ENCODE assay signal across 8 cellular contexts in the genomic region with DNA sequence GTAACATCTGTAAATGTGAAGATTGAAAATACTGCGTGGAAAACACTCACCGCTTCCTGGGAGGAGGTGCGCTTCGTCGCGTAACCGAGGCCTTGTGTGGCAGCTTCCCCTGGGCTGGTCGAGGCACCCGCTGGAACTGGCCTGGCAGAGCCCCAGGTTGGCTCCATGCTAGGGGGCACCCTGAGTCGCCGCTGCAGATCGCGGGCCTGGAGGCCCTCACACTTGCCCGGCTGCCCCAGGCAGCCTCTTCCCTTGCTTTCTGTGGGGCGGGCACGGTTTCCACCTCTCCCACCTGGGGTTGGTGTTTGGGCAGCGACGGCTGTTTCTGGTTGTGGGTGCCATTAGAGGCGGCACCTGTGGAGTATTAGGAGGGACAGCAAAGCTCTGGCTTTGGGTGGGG. TPM values are rescaled to one million over a fixed set of nuclear protein-coding genes. Genes with fewer than 3 reads are reported as not detected.
DNase-seq lines count a peak whose midpoint lies in the region; ATAC-seq and TF ChIP-seq lines count a peak whose summit lies in the region.

No MANE protein-coding gene starts in this region.

- H3K36me3 ChIP-seq in CD8-positive, alpha-beta memory T cell (ENCODE audit: insufficient read depth, low read length), result peaks cover 6% of the 10 kb centered on the region
- H3K36me3 ChIP-seq in gastroesophageal sphincter, result peaks cover 0 to 43% of the 10 kb centered on the region in 2 donors
- H3K36me3 ChIP-seq in psoas muscle (ENCODE audit: insufficient read depth in 1 of 2, low read depth in 1 of 2), result peaks cover 12 to 33% of the 10 kb centered on the region in 2 donors

- TF ChIP-seq CTCF in gastroesophageal sphincter (IDR thresholded peaks at IDR 0.05), result no peak
- no peak for TF ChIP-seq CTCF in psoas muscle (IDR thresholded peaks at IDR 0.05)

- POLR2A ChIA-PET in CD8-positive, alpha-beta memory T cell (lab: Charles Lee), result interaction anchor here (1.0 to 2.2 kb wide), 3 partner anchors 10 to 201 kb away, joined by 4 to 12 read pairs (median 8); a partner anchor contains a TSS
- POLR2A ChIA-PET in activated CD4-positive, alpha-beta memory T cell treated with anti-CD3 and anti-CD28 coated beads, Interleukin-2, amount 10 ng/mL, durations not matched to agents 7 days and 5 days (lab: Charles Lee), result interaction anchor here (1.0 to 1.5 kb wide), 3 partner anchors 37 to 563 kb away, joined by 4 to 10 read pairs (median 10); a partner anchor contains a TSS

- H3K27me3 ChIP-seq in CD8-positive, alpha-beta memory T cell (ENCODE audit: insufficient read depth, low read length, poor library complexity, severe bottlenecking), result no peaks in the 10 kb centered on the region
- H3K27me3 ChIP-seq in gastroesophageal sphincter, result no peaks in the 10 kb centered on the region
- no peaks in the 10 kb centered on the region for H3K27me3 ChIP-seq in psoas muscle (ENCODE audit: insufficient read depth in 3 of 3, low read length in 2 of 3)

- WGBS in gastroesophageal sphincter (ENCODE audit: low coverage in 1 of 2), 2 donors, result 47 to 73% methylated on average over 3 of the region's 19 CpGs
- WGBS in psoas muscle, 3 donors, result 63 to 70% (median 66%) methylated on average over 19 of the region's 19 CpGs

- peaks cover 6 to 18% (median 11%) of the 10 kb centered on the region in 5 donors for H3K9me3 Mint-ChIP-seq in CD8-positive, alpha-beta memory T cell
- peaks cover 41% of the 10 kb centered on the region for H3K9me3 Mint-ChIP-seq in activated CD4-positive, alpha-beta memory T cell treated with anti-CD3 and anti-CD28 coated beads, Interleukin-2, amount 10 ng/mL, durations not matched to agents 7 days and 5 days

- H3K9me3 ChIP-seq in CD8-positive, alpha-beta memory T cell (ENCODE audit: low read length), result peaks cover 3% of the 10 kb centered on the region
- H3K9me3 ChIP-seq in gastroesophageal sphincter (peaks cover 0 to 16% (median 0%) of the 10 kb centered on the region in 3 donors), psoas muscle (peaks cover 24% of the 10 kb centered on the region)

- H3K27ac ChIP-seq in CD8-positive, alpha-beta memory T cell (ENCODE audit: low read depth, low read length), result no peak overlapping the region
- H3K27ac ChIP-seq in gastroesophageal sphincter (peak overlapping the region in 3 of 4 donors; percentile 81 to 87 (median 86)), psoas muscle (peak overlapping the region; percentile 79)

- DNase-seq in CD8-positive, alpha-beta memory T cell, result no peak
- no peak for DNase-seq in activated CD4-positive, alpha-beta memory T cell treated with anti-CD3 and anti-CD28 coated beads, Interleukin-2, amount 10 ng/mL, durations not matched to agents 7 days and 5 days
- DNase-seq in psoas muscle (peak; percentile 14 to 50), DMS79 (lab: John Stamatoyannopoulos, UW) (no peak), NCI-H146 (lab: John Stamatoyannopoulos, UW) (no peak), NOMO-1 (lab: John Stamatoyannopoulos, UW; ENCODE audit: unreplicated experiment in 2 of 2) (no peak), cortex of kidney (lab: John Stamatoyannopoulos, UW) (no peak)

- peaks cover 4 to 9% of the 10 kb centered on the region in 2 donors for H3K27me3 Mint-ChIP-seq in CD8-positive, alpha-beta memory T cell
- no peaks in the 10 kb centered on the region for H3K27me3 Mint-ChIP-seq in activated CD4-positive, alpha-beta memory T cell treated with anti-CD3 and anti-CD28 coated beads, Interleukin-2, amount 10 ng/mL, durations not matched to agents 7 days and 5 days

- H3K4me1 Mint-ChIP-seq in CD8-positive, alpha-beta memory T cell, result peaks cover 35 to 44% (median 42%) of the 10 kb centered on the region in 3 donors
- H3K4me1 Mint-ChIP-seq in activated CD4-positive, alpha-beta memory T cell treated with anti-CD3 and anti-CD28 coated beads, Interleukin-2, amount 10 ng/mL, durations not matched to agents 7 days and 5 days, result peaks cover 21% of the 10 kb centered on the region

- peak overlapping the region in 4 of 8 donors; percentile 17 to 75 (median 64) for H3K27ac Mint-ChIP-seq in CD8-positive, alpha-beta memory T cell
- H3K27ac Mint-ChIP-seq in activated CD4-positive, alpha-beta memory T cell treated with anti-CD3 and anti-CD28 coated beads, Interleukin-2, amount 10 ng/mL, durations not matched to agents 7 days and 5 days, result no peak overlapping the region

- CTCF ChIA-PET in CD8-positive, alpha-beta memory T cell (lab: Charles Lee), result interaction anchor here (1.2 to 2.6 kb wide), 5 partner anchors 171 to 333 kb away, joined by 3 to 17 read pairs (median 5); a partner anchor contains a TSS
- CTCF ChIA-PET in activated CD4-positive, alpha-beta memory T cell treated with anti-CD3 and anti-CD28 coated beads, Interleukin-2, amount 10 ng/mL, durations not matched to agents 7 days and 5 days (lab: Charles Lee), result interaction anchor here (1.0 to 1.6 kb wide), 4 partner anchors 38 to 331 kb away, joined by 3 to 14 read pairs (median 6); a partner anchor contains a TSS

- peak overlapping the region; percentile 91 to 98 (median 97) for H3K4me3 Mint-ChIP-seq in CD8-positive, alpha-beta memory T cell
- peak overlapping the region; percentile 89 for H3K4me3 Mint-ChIP-seq in activated CD4-positive, alpha-beta memory T cell treated with anti-CD3 and anti-CD28 coated beads, Interleukin-2, amount 10 ng/mL, durations not matched to agents 7 days and 5 days

- H3K4me3 ChIP-seq in CD8-positive, alpha-beta memory T cell (ENCODE audit: low read length), result peak overlapping the region; percentile 76
- H3K4me3 ChIP-seq in gastroesophageal sphincter, result peak overlapping the region; percentile 71 to 90
- H3K4me3 ChIP-seq in psoas muscle, result peak overlapping the region; percentile 82

- no peak for ATAC-seq in gastroesophageal sphincter
- ATAC-seq in psoas muscle, result peak in 1 of 4 donors; percentile 9

- intact Hi-C loops in psoas muscle (cut with DNase I), result loop anchor here (2.0 to 5.0 kb wide), 4 partner anchors 39 to 329 kb away; a partner anchor contains a TSS

- TF ChIP-seq POLR2A in gastroesophageal sphincter (IDR thresholded peaks at IDR 0.05), result no peak

- no peak for TF ChIP-seq EP300 in gastroesophageal sphincter (IDR thresholded peaks at IDR 0.05)

- peaks cover 19 to 42% (median 33%) of the 10 kb centered on the region in 3 donors for H3K36me3 Mint-ChIP-seq in CD8-positive, alpha-beta memory T cell
- peaks cover 57% of the 10 kb centered on the region for H3K36me3 Mint-ChIP-seq in activated CD4-positive, alpha-beta memory T cell treated with anti-CD3 and anti-CD28 coated beads, Interleukin-2, amount 10 ng/mL, durations not matched to agents 7 days and 5 days (ENCODE audit: low read depth)

- peaks cover 20% of the 10 kb centered on the region for H3K4me1 ChIP-seq in CD8-positive, alpha-beta memory T cell (ENCODE audit: insufficient read depth, low read length)
- H3K4me1 ChIP-seq in gastroesophageal sphincter (peaks cover 0 to 19% (median 4%) of the 10 kb centered on the region in 3 donors), psoas muscle (peaks cover 10% of the 10 kb centered on the region)

RNA-seq across cellular contexts. Expression of a gene that starts 0.9 kb away (rescaled TPM):
- 1 to 10 TPM; 5.7 to 6.0 TPM for total RNA-seq in CD8-positive, alpha-beta memory T cell
- polyA plus RNA-seq in CD8-positive, alpha-beta memory T cell, result 0.87 TPM
- total RNA-seq in activated CD4-positive, alpha-beta memory T cell treated with anti-CD3 and anti-CD28 coated beads, Interleukin-2, amount 10 ng/mL, durations not matched to agents 7 days and 5 days, result 1 to 10 TPM; 5.1 to 6.0 TPM
- total RNA-seq in gastroesophageal sphincter, result 10 to 100 TPM in 1 of 4 donors, 1 to 10 TPM in 3; 5.3 to 14.8 (median 6.9) TPM
- 1 to 10 TPM; 2.2 to 3.7 (median 2.7) TPM for total RNA-seq in psoas muscle
- 1 to 10 TPM; 1.1 to 3.7 (median 1.5) TPM for polyA plus RNA-seq in psoas muscle

RNA-seq across cellular contexts. Expression of a gene that starts 37.4 kb away (rescaled TPM):
- total RNA-seq in CD8-positive, alpha-beta memory T cell, result 1 to 10 TPM; 3.6 to 3.9 TPM
- 3.5 TPM for polyA plus RNA-seq in CD8-positive, alpha-beta memory T cell
- total RNA-seq in activated CD4-positive, alpha-beta memory T cell treated with anti-CD3 and anti-CD28 coated beads, Interleukin-2, amount 10 ng/mL, durations not matched to agents 7 days and 5 days, result 1 to 10 TPM; 3.9 to 4.7 TPM
- total RNA-seq in gastroesophageal sphincter, result 1 to 10 TPM; 3.9 to 8.6 (median 5.8) TPM
- 1 to 10 TPM; 2.7 to 3.8 (median 3.0) TPM for total RNA-seq in psoas muscle
- 1 to 10 TPM; 1.9 to 6.6 (median 2.9) TPM for polyA plus RNA-seq in psoas muscle

Comparison
In these comparisons a context has a peak if more than half of its experiments do, and no peak if none do; other contexts are left out.
1. DNase-seq: peak in psoas muscle (2 of 2); none in CD8-positive, alpha-beta memory T cell (0 of 5), activated CD4-positive, alpha-beta memory T cell treated with anti-CD3 and anti-CD28 coated beads, Interleukin-2, amount 10 ng/mL, durations not matched to agents 7 days and 5 days (single experiment), DMS79 (single experiment), NCI-H146 (single experiment), NOMO-1 (0 of 2) and cortex of kidney (single experiment).
2. Peak in every context shown above with its lines, with median percentiles within 50 percentile points of each other: H3K4me3 ChIP-seq.